In the genomic region with DNA sequence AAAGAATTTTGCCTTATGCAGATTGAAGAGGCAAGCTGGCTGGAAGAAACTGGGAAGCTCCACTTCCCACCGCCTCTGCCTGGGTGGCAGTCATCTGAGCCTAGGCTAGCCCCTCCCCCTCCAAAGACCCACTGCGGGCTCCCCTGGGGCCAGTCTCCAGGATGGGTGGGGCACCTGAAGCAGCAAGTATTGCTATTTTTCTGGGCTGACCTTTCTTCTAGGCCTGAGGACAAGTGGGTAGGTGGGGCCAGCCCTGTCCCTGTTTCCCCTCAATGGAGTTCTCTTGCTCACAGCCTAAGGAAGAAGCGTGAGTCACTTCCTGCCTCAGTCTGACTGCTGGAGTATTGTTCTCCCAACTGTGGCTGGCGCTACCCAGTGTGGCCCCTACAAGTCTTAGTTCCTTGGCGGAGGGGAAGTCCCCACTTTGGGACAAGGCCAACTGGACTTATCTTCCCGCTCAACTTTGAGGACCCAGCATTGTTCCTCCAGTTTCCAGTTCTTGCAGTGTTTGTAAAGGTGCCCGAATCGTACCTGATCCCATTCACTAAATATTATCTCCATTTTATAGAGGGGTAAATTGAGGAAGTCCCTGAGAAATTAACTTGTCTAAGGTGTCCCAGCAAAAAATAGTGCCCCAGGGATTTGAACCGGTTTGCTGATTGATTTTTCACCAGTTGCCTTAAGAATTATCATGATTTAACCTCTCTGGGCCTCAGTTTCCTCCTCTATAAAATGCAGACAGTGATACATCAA, we compare ENCODE assay signal across 8 cellular contexts. TPM values are rescaled to one million over a fixed set of nuclear protein-coding genes. Genes with fewer than 3 reads are reported as not detected.
A peak's percentile ranks its signal among the peaks of the same experiment; 100 is the strongest.
DNase-seq lines count a peak whose midpoint lies in the region; ATAC-seq lines count a peak whose summit lies in the region.

No MANE protein-coding gene starts in this region.

- DNase-seq in CD4-positive, CD25-positive, alpha-beta regulatory T cell = peak in 2 of 3 donors; percentile 34 to 63
- DNase-seq in T-helper 2 cell treated with Interferon-gamma antibody and Interleukin-4, amounts not matched to agents 5 μg/mL and 100 μg/mL, for 36 hours (ENCODE audit: low spot score) = peak; percentile 76
- DNase-seq in ecto neural progenitor cell (ENCODE audit: low spot score) (peak; percentile 70), medulla oblongata (ENCODE audit: extremely low spot score) (peak; percentile 52), NCI-H1694 treated with DMSO at 0.1 percent for 48 hours (lab: John Stamatoyannopoulos, UW) (no peak)
- peak; percentile 78 for DNase-seq in stimulated activated naive CD8-positive, alpha-beta T cell treated with anti-CD3 and anti-CD28 coated beads, Interleukin-15, Interleukin-2, amounts not matched to agents 100 U/mL and 50 U/mL, for 24 hours

- peaks cover 41% of the 10 kb centered on the region for H3K4me1 ChIP-seq in CD4-positive, CD25-positive, alpha-beta regulatory T cell (ENCODE audit: control insufficient read depth, insufficient read depth, low read length, poor library complexity, severe bottlenecking)

- H3K9me3 ChIP-seq in CD4-positive, CD25-positive, alpha-beta regulatory T cell (ENCODE audit: control insufficient read depth in 2 of 2, low read length in 2 of 2) = no peaks in the 10 kb centered on the region

- no peaks in the 10 kb centered on the region for H3K27me3 Mint-ChIP-seq in CD4-positive, CD25-positive, alpha-beta regulatory T cell
- no peaks in the 10 kb centered on the region for H3K27me3 Mint-ChIP-seq in IgD-negative memory B cell
- no peaks in the 10 kb centered on the region for H3K27me3 Mint-ChIP-seq in T-helper 2 cell treated with Interferon-gamma antibody and Interleukin-4, amounts not matched to agents 5 μg/mL and 100 μg/mL, for 36 hours (ENCODE audit: low read depth)

- no peaks in the 10 kb centered on the region for H3K27me3 ChIP-seq in CD4-positive, CD25-positive, alpha-beta regulatory T cell (ENCODE audit: control insufficient read depth, insufficient read depth, low read length)

- no peaks in the 10 kb centered on the region for H3K9me3 Mint-ChIP-seq in CD4-positive, CD25-positive, alpha-beta regulatory T cell
- H3K9me3 Mint-ChIP-seq in IgD-negative memory B cell = no peaks in the 10 kb centered on the region
- no peaks in the 10 kb centered on the region for H3K9me3 Mint-ChIP-seq in T-helper 2 cell treated with Interferon-gamma antibody and Interleukin-4, amounts not matched to agents 5 μg/mL and 100 μg/mL, for 36 hours

- H3K4me1 Mint-ChIP-seq in CD4-positive, CD25-positive, alpha-beta regulatory T cell = peaks cover 5 to 50% (median 35%) of the 10 kb centered on the region in 4 donors
- H3K4me1 Mint-ChIP-seq in IgD-negative memory B cell = peaks cover 27 to 39% (median 34%) of the 10 kb centered on the region in 3 donors
- H3K4me1 Mint-ChIP-seq in T-helper 2 cell treated with Interferon-gamma antibody and Interleukin-4, amounts not matched to agents 5 μg/mL and 100 μg/mL, for 36 hours (ENCODE audit: low read depth) = peaks cover 59% of the 10 kb centered on the region

- H3K4me3 ChIP-seq in CD4-positive, CD25-positive, alpha-beta regulatory T cell (ENCODE audit: low read depth, low read length) = peak overlapping the region; percentile 71

- peak; percentile 42 to 44 for ATAC-seq in CD4-positive, CD25-positive, alpha-beta regulatory T cell (ENCODE audit: low read depth in 2 of 2)
- peak; percentile 74 for ATAC-seq in stimulated activated naive CD8-positive, alpha-beta T cell treated with anti-CD3 and anti-CD28 coated beads, Interleukin-15, Interleukin-2, amounts not matched to agents 100 U/mL and 50 U/mL, for 24 hours
- no peak for ATAC-seq in GM19351 (IDR thresholded peaks at IDR 0.05; ENCODE audit: unreplicated experiment)

- H3K4me3 Mint-ChIP-seq in CD4-positive, CD25-positive, alpha-beta regulatory T cell = peak overlapping the region; percentile 87 to 96 (median 90)
- H3K4me3 Mint-ChIP-seq in IgD-negative memory B cell = peak overlapping the region; percentile 85 to 94 (median 90)
- peak overlapping the region; percentile 92 for H3K4me3 Mint-ChIP-seq in T-helper 2 cell treated with Interferon-gamma antibody and Interleukin-4, amounts not matched to agents 5 μg/mL and 100 μg/mL, for 36 hours

- no peaks in the 10 kb centered on the region for H3K36me3 ChIP-seq in CD4-positive, CD25-positive, alpha-beta regulatory T cell (ENCODE audit: control insufficient read depth, insufficient read depth, low read length)

- peak overlapping the region; percentile 16 for H3K27ac ChIP-seq in CD4-positive, CD25-positive, alpha-beta regulatory T cell (ENCODE audit: insufficient read depth, low read length, poor library complexity, severe bottlenecking)

- peak overlapping the region; percentile 67 to 95 (median 92) for H3K27ac Mint-ChIP-seq in CD4-positive, CD25-positive, alpha-beta regulatory T cell
- peak overlapping the region; percentile 76 to 88 (median 80) for H3K27ac Mint-ChIP-seq in IgD-negative memory B cell
- peak overlapping the region; percentile 97 for H3K27ac Mint-ChIP-seq in T-helper 2 cell treated with Interferon-gamma antibody and Interleukin-4, amounts not matched to agents 5 μg/mL and 100 μg/mL, for 36 hours

- no peaks in the 10 kb centered on the region for H3K36me3 Mint-ChIP-seq in CD4-positive, CD25-positive, alpha-beta regulatory T cell
- H3K36me3 Mint-ChIP-seq in IgD-negative memory B cell = no peaks in the 10 kb centered on the region
- peaks cover 35% of the 10 kb centered on the region for H3K36me3 Mint-ChIP-seq in T-helper 2 cell treated with Interferon-gamma antibody and Interleukin-4, amounts not matched to agents 5 μg/mL and 100 μg/mL, for 36 hours (ENCODE audit: low read depth)

RNA-seq across cellular contexts. Expression of a gene that starts 1.4 kb away (rescaled TPM):
- 62.5 TPM for total RNA-seq in CD4-positive, CD25-positive, alpha-beta regulatory T cell
- 1 to 10 TPM; 2.9 to 8.6 (median 5.7) TPM for polyA plus RNA-seq in CD4-positive, CD25-positive, alpha-beta regulatory T cell
- 9.7 TPM for polyA plus RNA-seq in IgD-negative memory B cell

RNA-seq across cellular contexts. Expression of a gene that starts 14.5 kb away (rescaled TPM):
- 3.8 TPM for total RNA-seq in CD4-positive, CD25-positive, alpha-beta regulatory T cell
- under 1 TPM in 2 of 4 donors, not detected in 2; 0.13 TPM for polyA plus RNA-seq in CD4-positive, CD25-positive, alpha-beta regulatory T cell
- polyA plus RNA-seq in IgD-negative memory B cell = 7.7 TPM

RNA-seq across cellular contexts. Expression of a gene that starts 33.3 kb away (rescaled TPM):
- 120 TPM for total RNA-seq in CD4-positive, CD25-positive, alpha-beta regulatory T cell
- polyA plus RNA-seq in CD4-positive, CD25-positive, alpha-beta regulatory T cell = 1 to 10 TPM; 3.8 to 6.6 (median 5.7) TPM
- polyA plus RNA-seq in IgD-negative memory B cell = 9.1 TPM
